19 cellular contexts compared by ENCODE assay signal in the genomic region with DNA sequence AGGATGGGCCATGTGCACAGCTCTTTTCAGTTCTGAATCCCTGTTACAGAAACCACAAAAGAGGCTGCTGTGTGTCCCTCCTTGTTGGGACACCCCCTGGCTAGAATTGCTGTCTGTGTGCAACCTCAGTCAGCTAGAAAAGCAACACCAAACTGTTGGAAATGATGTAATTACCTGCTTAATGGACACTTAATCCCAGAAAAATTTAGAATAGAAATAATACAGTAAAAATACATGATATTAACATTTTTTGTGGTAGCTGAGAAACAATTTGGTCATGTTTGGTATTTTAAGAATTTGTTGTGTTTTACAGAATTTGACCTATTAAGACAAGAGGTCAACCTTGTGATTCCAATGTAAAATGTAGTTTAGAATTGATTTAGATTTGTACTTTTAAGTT. TPM values are rescaled to one million over a fixed set of nuclear protein-coding genes. Genes with fewer than 3 reads are reported as not detected.
A peak's percentile ranks its signal among the peaks of the same experiment; 100 is the strongest.
DNase-seq lines count a peak whose midpoint lies in the region; ATAC-seq and TF ChIP-seq lines count a peak whose summit lies in the region.
"Had no signal": no experiment of that assay in that cellular context is flagged by ENCODE, and none has a peak within 500 bp of the region (broad histone marks: within the 10 kb centered on the region; RNA-seq: fewer than 3 reads in every experiment).

No MANE protein-coding gene starts in this region.

- POLR2A ChIA-PET in RWPE1 (lab: Yijun Ruan, JAX; ENCODE audit: low non-redundant PET): no interaction called here

- CTCF ChIA-PET in RWPE1 (lab: Yijun Ruan, JAX): interaction anchor here (1.0 kb wide), 1 partner anchor 17 kb away, joined by 3 read pairs; no protein-coding TSS in a partner anchor

- H3K9me3 Mint-ChIP-seq in activated T-helper 17 cell treated with anti-CD3 and anti-CD28 coated beads, Interleukin-2, amount 50 U/mL, for 72 hours: no peaks in the 10 kb centered on the region
- no peaks in the 10 kb centered on the region for H3K9me3 Mint-ChIP-seq in progenitor cell of endocrine pancreas (ENCODE audit: low read depth)
- H3K9me3 Mint-ChIP-seq: naive thymus-derived CD4-positive, alpha-beta T cell had no signal

- H3K4me1 Mint-ChIP-seq in activated T-helper 17 cell treated with anti-CD3 and anti-CD28 coated beads, Interleukin-2, amount 50 U/mL, for 72 hours: no peaks in the 10 kb centered on the region
- H3K4me1 Mint-ChIP-seq in progenitor cell of endocrine pancreas (ENCODE audit: low read depth): no peaks in the 10 kb centered on the region
- H3K4me1 Mint-ChIP-seq: B cell; naive thymus-derived CD4-positive, alpha-beta T cell had no signal

- H3K27me3 Mint-ChIP-seq in activated T-helper 17 cell treated with anti-CD3 and anti-CD28 coated beads, Interleukin-2, amount 50 U/mL, for 72 hours: no peaks in the 10 kb centered on the region
- H3K27me3 Mint-ChIP-seq in progenitor cell of endocrine pancreas: no peaks in the 10 kb centered on the region

- H3K4me3 Mint-ChIP-seq in activated T-helper 17 cell treated with anti-CD3 and anti-CD28 coated beads, Interleukin-2, amount 50 U/mL, for 72 hours: no peak overlapping the region
- no peak overlapping the region for H3K4me3 Mint-ChIP-seq in progenitor cell of endocrine pancreas (ENCODE audit: low read depth)
- H3K4me3 Mint-ChIP-seq: B cell; naive thymus-derived CD4-positive, alpha-beta T cell had no signal

- DNase-seq in GM03348 (ENCODE audit: low spot score): peak; percentile 28
- peak; percentile 36 for DNase-seq in fibroblast of mammary gland (ENCODE audit: low read depth)
- peak; percentile 78 for DNase-seq in retinal pigment epithelial cell (ENCODE audit: low read depth)
- no peak for DNase-seq in RWPE1 (ENCODE audit: low spot score)
- DNase-seq in ureter (ENCODE audit: low spot score): no peak
- no peak for DNase-seq in progenitor cell of endocrine pancreas (ENCODE audit: low spot score, unreplicated experiment)
- DNase-seq: activated naive CD4-positive, alpha-beta T cell treated with Interleukin-2 at 50 U/mL for 16 hours; body of pancreas; heart right ventricle; MG63; naive thymus-derived CD4-positive, alpha-beta T cell; NCI-H1694 treated with DMSO at 0.1 percent for 48 hours; NCI-H345; NK-92 treated with Interleukin-12 subunit alpha and Interleukin-12 subunit beta, amount 100 ng/mL, for 24 hours; ovary; RPMI8226 had no signal

- TF ChIP-seq CTCF in fibroblast of mammary gland (conservative IDR thresholded peaks at IDR 0.05; ENCODE audit: control insufficient read depth, insufficient read depth, low read depth, low read length) (no peak), retinal pigment epithelial cell (conservative IDR thresholded peaks at IDR 0.05; ENCODE audit: low read depth, low read length) (no peak), RWPE1 (conservative IDR thresholded peaks at IDR 0.05; ENCODE audit: low read depth) (no peak), progenitor cell of endocrine pancreas (IDR thresholded peaks at IDR 0.05; ENCODE audit: unreplicated experiment) (no peak)

- no peak overlapping the region for H3K4me3 ChIP-seq in fibroblast of mammary gland (ENCODE audit: control insufficient read depth, low read depth, low read length)
- no peak overlapping the region for H3K4me3 ChIP-seq in retinal pigment epithelial cell (ENCODE audit: low read length)
- H3K4me3 ChIP-seq: body of pancreas, heart right ventricle, MG63, ovary had no signal

- H3K27ac Mint-ChIP-seq in activated T-helper 17 cell treated with anti-CD3 and anti-CD28 coated beads, Interleukin-2, amount 50 U/mL, for 72 hours: no peak overlapping the region
- no peak overlapping the region for H3K27ac Mint-ChIP-seq in progenitor cell of endocrine pancreas
- H3K27ac Mint-ChIP-seq: B cell; naive thymus-derived CD4-positive, alpha-beta T cell had no signal

- H3K36me3 Mint-ChIP-seq in activated T-helper 17 cell treated with anti-CD3 and anti-CD28 coated beads, Interleukin-2, amount 50 U/mL, for 72 hours (ENCODE audit: low read depth): no peaks in the 10 kb centered on the region
- no peaks in the 10 kb centered on the region for H3K36me3 Mint-ChIP-seq in progenitor cell of endocrine pancreas (ENCODE audit: insufficient read depth)
- H3K36me3 Mint-ChIP-seq: naive thymus-derived CD4-positive, alpha-beta T cell had no signal

- ATAC-seq in SK-N-SH treated with all-trans-retinoic acid at 6 μM for 48 hours: peak; percentile 70
- ATAC-seq in activated T-helper 17 cell treated with anti-CD3 and anti-CD28 coated beads, Interleukin-2, amount 50 U/mL, for 72 hours (replicated peaks): no peak
- ATAC-seq: body of pancreas; heart right ventricle; naive thymus-derived CD4-positive, alpha-beta T cell had no signal

- H3K27ac ChIP-seq in RWPE1: no peak overlapping the region
- H3K27ac ChIP-seq: body of pancreas, heart right ventricle, ovary had no signal

TF ChIP-seq in SK-N-SH treated with all-trans-retinoic acid at 6 μM for 48 hours, 23 proteins besides CTCF, POLR2A, EP300 and RAD21:
- TF ChIP-seq, protein P1, sequence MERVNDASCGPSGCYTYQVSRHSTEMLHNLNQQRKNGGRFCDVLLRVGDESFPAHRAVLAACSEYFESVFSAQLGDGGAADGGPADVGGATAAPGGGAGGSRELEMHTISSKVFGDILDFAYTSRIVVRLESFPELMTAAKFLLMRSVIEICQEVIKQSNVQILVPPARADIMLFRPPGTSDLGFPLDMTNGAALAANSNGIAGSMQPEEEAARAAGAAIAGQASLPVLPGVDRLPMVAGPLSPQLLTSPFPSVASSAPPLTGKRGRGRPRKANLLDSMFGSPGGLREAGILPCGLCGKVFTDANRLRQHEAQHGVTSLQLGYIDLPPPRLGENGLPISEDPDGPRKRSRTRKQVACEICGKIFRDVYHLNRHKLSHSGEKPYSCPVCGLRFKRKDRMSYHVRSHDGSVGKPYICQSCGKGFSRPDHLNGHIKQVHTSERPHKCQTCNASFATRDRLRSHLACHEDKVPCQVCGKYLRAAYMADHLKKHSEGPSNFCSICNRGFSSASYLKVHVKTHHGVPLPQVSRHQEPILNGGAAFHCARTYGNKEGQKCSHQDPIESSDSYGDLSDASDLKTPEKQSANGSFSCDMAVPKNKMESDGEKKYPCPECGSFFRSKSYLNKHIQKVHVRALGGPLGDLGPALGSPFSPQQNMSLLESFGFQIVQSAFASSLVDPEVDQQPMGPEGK (CRISPR knock-in tag; IDR thresholded peaks at IDR 0.05; ENCODE audit: borderline replicate concordance): peak; percentile 72; the same call in 1 of the 2 replicates
- TF ChIP-seq ESRRG (CRISPR knock-in tag; IDR thresholded peaks at IDR 0.05): no peak
- peak; percentile 77 for TF ChIP-seq ISL1 (CRISPR knock-in tag; IDR thresholded peaks at IDR 0.05)
- TF ChIP-seq ZFP30 (CRISPR knock-in tag; IDR thresholded peaks at IDR 0.05): no peak
- TF ChIP-seq ZNF8 (CRISPR knock-in tag; IDR thresholded peaks at IDR 0.05): no peak
- TF ChIP-seq BACH2 (CRISPR knock-in tag; IDR thresholded peaks at IDR 0.05; ENCODE audit: borderline replicate concordance): no peak
TF ChIP-seq in SK-N-SH treated with all-trans-retinoic acid at 6 μM for 48 hours: peak in this region for 2.

RNA-seq across cellular contexts. Expression of a gene that starts 46.8 kb away (rescaled TPM):
- total RNA-seq in activated T-helper 17 cell treated with anti-CD3 and anti-CD28 coated beads, Interleukin-2, amount 50 U/mL, for 72 hours: 1 to 10 TPM in 1 of 2 donors, under 1 TPM in 1; 0.43 to 1.2 TPM
- total RNA-seq in ureter: 5.0 TPM
- 1.5 and 1.6 TPM in 2 replicates for total RNA-seq in progenitor cell of endocrine pancreas

Comparison
In these comparisons a context has a peak if more than half of its experiments do, and no peak if none do; other contexts are left out.
1. DNase-seq: peak in GM03348 (single experiment), fibroblast of mammary gland (single experiment) and retinal pigment epithelial cell (single experiment); none in RWPE1 (single experiment), ureter (single experiment) and progenitor cell of endocrine pancreas (single experiment).